In genomic region chr18:8367217-8367988, GRCh38 we compare ENCODE assay signal across 9 cellular contexts.
DNase-seq lines count a peak whose midpoint lies in the region; ATAC-seq, FAIRE-seq and TF ChIP-seq lines count a peak whose summit lies in the region.
"Had no signal": no experiment of that assay in that cellular context is flagged by ENCODE, and none has a peak within 500 bp of the region (broad histone marks: within the 10 kb centered on the region; RNA-seq: fewer than 3 reads in every experiment).

No MANE protein-coding gene starts in this region.

- H3K4me3 Mint-ChIP-seq in brain (peak overlapping the region in 3 of 5 experiments; percentile 42 to 61 (median 48)), immature natural killer cell (peak overlapping the region in 4 of 5 donors; percentile 36 to 71 (median 65))

- H3K4me1 ChIP-seq in ACC112 (ENCODE audit: control insufficient read depth, insufficient read depth, low read length, unreplicated experiment), result peaks cover 5% of the 10 kb centered on the region

- TF ChIP-seq CTCF in brain (conservative IDR thresholded peaks at IDR 0.05), result peak; percentile 45 to 72

- no peaks in the 10 kb centered on the region for H3K27me3 ChIP-seq in ACC112 (ENCODE audit: insufficient read depth, low read length)

- FAIRE-seq in RCC 7860 (lab: Jason Lieb, UNC), result no peak
- FAIRE-seq: GM18507 had no signal

- H3K4me1 Mint-ChIP-seq in brain (peaks cover 11% of the 10 kb centered on the region), immature natural killer cell (peaks cover 0 to 12% of the 10 kb centered on the region in 2 donors)

- no peaks in the 10 kb centered on the region for H3K79me2 ChIP-seq in ACC112 (ENCODE audit: control insufficient read depth, insufficient read depth, low read length, unreplicated experiment)

- peaks cover 6% of the 10 kb centered on the region for H3K36me3 Mint-ChIP-seq in brain
- H3K36me3 Mint-ChIP-seq in immature natural killer cell, result no peaks in the 10 kb centered on the region

- no peaks in the 10 kb centered on the region for H3K36me3 ChIP-seq in ACC112 (ENCODE audit: insufficient read depth, low read length)

- H3K27ac ChIP-seq in ACC112 (ENCODE audit: low read depth, low read length), result no peak overlapping the region

- H3K9me3 Mint-ChIP-seq in brain (peaks cover 0 to 3% (median 0%) of the 10 kb centered on the region in 5 experiments), immature natural killer cell (peaks cover 0 to 4% (median 0%) of the 10 kb centered on the region in 6 donors)

- ATAC-seq in GM18511 (IDR thresholded peaks at IDR 0.05; ENCODE audit: unreplicated experiment) (peak; percentile 60), HG03139 (IDR thresholded peaks at IDR 0.05; ENCODE audit: unreplicated experiment) (no peak)

- DNase-seq in NCI-H524 (lab: John Stamatoyannopoulos, UW) (peak; percentile 56 to 82), immature natural killer cell (peak in 2 of 3 donors; percentile 0 to 5), RCC 7860 (ENCODE audit: low spot score) (no peak)
- DNase-seq in stimulated activated CD4-positive, alpha-beta T cell treated with anti-CD3 and anti-CD28 coated beads, Interleukin-1b, Interleukin-23, amount 100 ng/mL, for 48 hours, result peak; percentile 6

- H2AFZ ChIP-seq in ACC112 (ENCODE audit: low read length, unreplicated experiment), result no peak overlapping the region

- H3K27ac Mint-ChIP-seq in brain, result no peak overlapping the region
- no peak overlapping the region for H3K27ac Mint-ChIP-seq in immature natural killer cell

- peak overlapping the region; percentile 70 for H3K4me3 ChIP-seq in ACC112 (ENCODE audit: low read depth, low read length)

- H3K27me3 Mint-ChIP-seq in brain, result peaks cover 7% of the 10 kb centered on the region
- peaks cover under 1 to 2% (median 2%) of the 10 kb centered on the region in 3 donors for H3K27me3 Mint-ChIP-seq in immature natural killer cell (ENCODE audit: low read depth in 3 of 3)
